Comparison of ENCODE assay signal across 9 cellular contexts in the genomic region with DNA sequence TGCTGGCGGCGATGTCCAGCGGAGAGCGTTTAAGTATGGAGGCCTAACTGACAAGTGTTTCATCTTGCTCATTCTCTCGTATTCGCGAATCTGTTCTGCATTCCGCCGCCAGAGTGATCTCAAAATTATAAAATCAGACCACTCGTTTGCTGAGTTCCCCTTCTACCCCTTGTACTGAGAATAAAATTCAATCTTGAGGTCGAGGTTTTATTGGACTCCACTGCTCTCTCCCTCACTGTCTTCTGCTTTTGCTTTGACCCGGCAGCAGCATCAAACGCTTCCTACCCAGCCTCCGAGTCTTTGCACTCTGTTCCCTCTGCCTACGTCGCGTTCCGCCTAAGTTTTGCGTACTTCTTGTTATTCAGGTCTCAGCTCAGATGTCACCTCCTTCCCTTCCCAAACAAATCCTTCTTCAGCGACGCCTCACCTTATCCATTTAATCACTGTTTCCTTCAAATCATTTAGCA.
DNase-seq lines count a peak whose midpoint lies in the region; ATAC-seq lines count a peak whose summit lies in the region.
"Had no signal": no experiment of that assay in that cellular context is flagged by ENCODE, and none has a peak within 500 bp of the region (broad histone marks: within the 10 kb centered on the region; RNA-seq: fewer than 3 reads in every experiment).

No MANE protein-coding gene starts in this region.

- H3K36me3 Mint-ChIP-seq in activated naive CD4-positive, alpha-beta T cell treated with anti-CD3 and anti-CD28 coated beads, Interleukin-2, amount 10 ng/mL, durations not matched to agents 7 days and 5 days: peaks cover 35% of the 10 kb centered on the region
- peaks cover 44% of the 10 kb centered on the region for H3K36me3 Mint-ChIP-seq in stimulated activated effector memory CD8-positive, alpha-beta T cell treated with anti-CD3 and anti-CD28 coated beads, Interleukin-12 subunit alpha, Interleukin-12 subunit beta, amount 100 ng/mL, for 72 hours

- peak; percentile 37 for DNase-seq in NCI-H2227 (lab: John Stamatoyannopoulos, UW; ENCODE audit: unreplicated experiment)
- no peak for DNase-seq in NCI-H2227 treated with DMSO at 0.1 percent for 48 hours (lab: John Stamatoyannopoulos, UW)
- DNase-seq in NCI-H146 treated with DMSO at 0.1 percent for 48 hours (lab: John Stamatoyannopoulos, UW; ENCODE audit: unreplicated experiment): peak; percentile 3
- DNase-seq in activated naive CD4-positive, alpha-beta T cell treated with anti-CD3 and anti-CD28 coated beads, Interleukin-2, amount 10 ng/mL, durations not matched to agents 7 days and 5 days: peak; percentile 59
- DNase-seq in iPS-NIHi7 (ENCODE audit: extremely low spot score): peak; percentile 38
- peak; percentile 5 to 21 (median 16) for DNase-seq in stimulated activated CD4-positive, alpha-beta T cell treated with anti-CD3 and anti-CD28 coated beads, TNF-alpha, amount 100 ng/mL, for 24 hours (ENCODE audit: low read depth in 3 of 3)
- no peak for DNase-seq in stimulated activated effector memory CD8-positive, alpha-beta T cell treated with anti-CD3 and anti-CD28 coated beads, Interleukin-12 subunit alpha, Interleukin-12 subunit beta, amount 100 ng/mL, for 72 hours (ENCODE audit: low spot score in 2 of 2)

- ATAC-seq in HG02840 (IDR thresholded peaks at IDR 0.05; ENCODE audit: low FRiP score, unreplicated experiment): no peak
- no peak for ATAC-seq in stimulated activated effector memory CD8-positive, alpha-beta T cell treated with anti-CD3 and anti-CD28 coated beads, Interleukin-12 subunit alpha, Interleukin-12 subunit beta, amount 100 ng/mL, for 72 hours

- no peak overlapping the region for H3K27ac Mint-ChIP-seq in activated naive CD4-positive, alpha-beta T cell treated with anti-CD3 and anti-CD28 coated beads, Interleukin-2, amount 10 ng/mL, durations not matched to agents 7 days and 5 days
- no peak overlapping the region for H3K27ac Mint-ChIP-seq in stimulated activated effector memory CD8-positive, alpha-beta T cell treated with anti-CD3 and anti-CD28 coated beads, Interleukin-12 subunit alpha, Interleukin-12 subunit beta, amount 100 ng/mL, for 72 hours
- H3K27ac Mint-ChIP-seq: activated naive CD8-positive, alpha-beta T cell had no signal

- peaks cover 28% of the 10 kb centered on the region for H3K4me1 Mint-ChIP-seq in activated naive CD4-positive, alpha-beta T cell treated with anti-CD3 and anti-CD28 coated beads, Interleukin-2, amount 10 ng/mL, durations not matched to agents 7 days and 5 days
- H3K4me1 Mint-ChIP-seq in stimulated activated effector memory CD8-positive, alpha-beta T cell treated with anti-CD3 and anti-CD28 coated beads, Interleukin-12 subunit alpha, Interleukin-12 subunit beta, amount 100 ng/mL, for 72 hours: peaks cover 16% of the 10 kb centered on the region

- H3K27me3 Mint-ChIP-seq in activated naive CD4-positive, alpha-beta T cell treated with anti-CD3 and anti-CD28 coated beads, Interleukin-2, amount 10 ng/mL, durations not matched to agents 7 days and 5 days: no peaks in the 10 kb centered on the region
- H3K27me3 Mint-ChIP-seq: activated naive CD8-positive, alpha-beta T cell had no signal

- no peak overlapping the region for H3K4me3 Mint-ChIP-seq in activated naive CD4-positive, alpha-beta T cell treated with anti-CD3 and anti-CD28 coated beads, Interleukin-2, amount 10 ng/mL, durations not matched to agents 7 days and 5 days
- H3K4me3 Mint-ChIP-seq in stimulated activated effector memory CD8-positive, alpha-beta T cell treated with anti-CD3 and anti-CD28 coated beads, Interleukin-12 subunit alpha, Interleukin-12 subunit beta, amount 100 ng/mL, for 72 hours: no peak overlapping the region
- H3K4me3 Mint-ChIP-seq: activated naive CD8-positive, alpha-beta T cell had no signal

- CTCF ChIA-PET in activated naive CD4-positive, alpha-beta T cell treated with anti-CD3 and anti-CD28 coated beads, Interleukin-2, amount 10 ng/mL, durations not matched to agents 7 days and 5 days (lab: Charles Lee): no interaction called here

- no peaks in the 10 kb centered on the region for H3K9me3 Mint-ChIP-seq in activated naive CD4-positive, alpha-beta T cell treated with anti-CD3 and anti-CD28 coated beads, Interleukin-2, amount 10 ng/mL, durations not matched to agents 7 days and 5 days
- no peaks in the 10 kb centered on the region for H3K9me3 Mint-ChIP-seq in stimulated activated effector memory CD8-positive, alpha-beta T cell treated with anti-CD3 and anti-CD28 coated beads, Interleukin-12 subunit alpha, Interleukin-12 subunit beta, amount 100 ng/mL, for 72 hours

Comparison
In these comparisons a context has a peak if more than half of its experiments do, and no peak if none do; other contexts are left out.
1. DNase-seq: peak in NCI-H2227 (single experiment), NCI-H146 treated with DMSO at 0.1 percent for 48 hours (single experiment), activated naive CD4-positive, alpha-beta T cell treated with anti-CD3 and anti-CD28 coated beads, Interleukin-2, amount 10 ng/mL, durations not matched to agents 7 days and 5 days (single experiment), iPS-NIHi7 (single experiment) and stimulated activated CD4-positive, alpha-beta T cell treated with anti-CD3 and anti-CD28 coated beads, TNF-alpha, amount 100 ng/mL, for 24 hours (3 of 3); none in NCI-H2227 treated with DMSO at 0.1 percent for 48 hours (single experiment) and stimulated activated effector memory CD8-positive, alpha-beta T cell treated with anti-CD3 and anti-CD28 coated beads, Interleukin-12 subunit alpha, Interleukin-12 subunit beta, amount 100 ng/mL, for 72 hours (0 of 2).